Comparison of ENCODE assay signal across 1 cellular context in genomic region chr6:85680388-85680787, GRCh38.
TF ChIP-seq lines count a peak whose summit lies in the region.

No MANE protein-coding gene starts in this region.

TF ChIP-seq in IMR-90, 13 proteins besides CTCF, POLR2A, EP300 and RAD21 (continued from another document):
- TF ChIP-seq NFE2L2 (IDR thresholded peaks at IDR 0.05; ENCODE audit: low read depth, low read length) (no peak), RCOR1 (IDR thresholded peaks at IDR 0.05; ENCODE audit: insufficient replicate concordance, low read length) (no peak), MXI1 (IDR thresholded peaks at IDR 0.05; ENCODE audit: borderline replicate concordance, low read depth, low read length) (no peak), SMC3 (IDR thresholded peaks at IDR 0.05; ENCODE audit: low read depth, low read length) (no peak), MAFK (IDR thresholded peaks at IDR 0.05; ENCODE audit: low read depth, low read length) (no peak), CEBPB (IDR thresholded peaks at IDR 0.05; ENCODE audit: low read depth, low read length) (no peak), RFX5 (IDR thresholded peaks at IDR 0.05; ENCODE audit: low read depth, low read length) (no peak)
